Comparison of ENCODE assay signal across 17 cellular contexts in the genomic region with DNA sequence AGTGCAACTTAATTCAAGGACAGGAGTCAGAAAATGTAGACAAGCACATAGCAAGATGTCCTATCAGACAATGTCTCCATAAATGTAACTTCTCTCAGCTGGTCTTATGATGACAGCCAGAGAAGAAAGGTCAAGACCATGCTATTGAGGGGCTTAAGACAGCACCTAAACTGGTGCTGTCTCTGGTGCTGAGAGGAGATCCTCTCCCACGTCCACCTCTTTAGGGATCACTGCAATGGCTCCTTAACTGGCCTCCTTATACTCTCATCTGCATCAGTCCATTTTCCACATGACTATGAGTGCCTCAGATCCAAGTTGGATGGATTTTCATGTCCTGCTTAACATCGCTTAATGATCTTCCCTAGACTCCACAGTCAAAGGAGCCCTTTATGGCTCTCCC.
DNase-seq lines count a peak whose midpoint lies in the region; ATAC-seq, FAIRE-seq and TF ChIP-seq lines count a peak whose summit lies in the region.
"Had no signal": no experiment of that assay in that cellular context is flagged by ENCODE, and none has a peak within 500 bp of the region (broad histone marks: within the 10 kb centered on the region; RNA-seq: fewer than 3 reads in every experiment).

No MANE protein-coding gene starts in this region.

- no peak overlapping the region for H3K27ac Mint-ChIP-seq in stimulated activated effector memory CD8-positive, alpha-beta T cell treated with anti-CD3 and anti-CD28 coated beads, Interleukin-12 subunit alpha, Interleukin-12 subunit beta, amount 100 ng/mL, for 72 hours

- H3K4me3 ChIP-seq in NB4 (ENCODE audit: low read depth, low read length), result no peak overlapping the region
- H3K4me3 ChIP-seq in brain microvascular endothelial cell (ENCODE audit: low read depth, low read length), result no peak overlapping the region
- no peak overlapping the region for H3K4me3 ChIP-seq in foreskin fibroblast (ENCODE audit: low read depth in 1 of 2, low read length in 2 of 2)

- no peak overlapping the region for H3K27ac ChIP-seq in brain microvascular endothelial cell

- peak; percentile 64 for FAIRE-seq in H54 (lab: Jason Lieb, UNC)
- FAIRE-seq: D721Med had no signal

- in situ Hi-C loops in brain microvascular endothelial cell (cut with HindIII; ENCODE audit: low pct_ligation_motif_present, low sequenced_read_pairs), result no loop called here

- H3K36me3 Mint-ChIP-seq in stimulated activated effector memory CD8-positive, alpha-beta T cell treated with anti-CD3 and anti-CD28 coated beads, Interleukin-12 subunit alpha, Interleukin-12 subunit beta, amount 100 ng/mL, for 72 hours, result no peaks in the 10 kb centered on the region

- no peak overlapping the region for H3K4me3 Mint-ChIP-seq in stimulated activated effector memory CD8-positive, alpha-beta T cell treated with anti-CD3 and anti-CD28 coated beads, Interleukin-12 subunit alpha, Interleukin-12 subunit beta, amount 100 ng/mL, for 72 hours

- H3K4me1 Mint-ChIP-seq in stimulated activated effector memory CD8-positive, alpha-beta T cell treated with anti-CD3 and anti-CD28 coated beads, Interleukin-12 subunit alpha, Interleukin-12 subunit beta, amount 100 ng/mL, for 72 hours, result no peaks in the 10 kb centered on the region

- no peaks in the 10 kb centered on the region for H3K36me3 ChIP-seq in brain microvascular endothelial cell (replicated peaks)
- H3K36me3 ChIP-seq: BE2C had no signal

- TF ChIP-seq POLR2A in H54 (IDR thresholded peaks at IDR 0.05; ENCODE audit: low read depth, low read length) (no peak), NB4 (IDR thresholded peaks at IDR 0.05; ENCODE audit: extremely low read depth, insufficient read length) (no peak)

- no peak for DNase-seq in H54 (ENCODE audit: insufficient read length, low spot score)
- DNase-seq in NB4 (ENCODE audit: low read depth), result peak; percentile 11
- peak; percentile 26 for DNase-seq in iPS-NIHi11 (ENCODE audit: low spot score)
- DNase-seq in stimulated activated effector memory CD8-positive, alpha-beta T cell treated with anti-CD3 and anti-CD28 coated beads, Interleukin-12 subunit alpha, Interleukin-12 subunit beta, amount 100 ng/mL, for 72 hours (ENCODE audit: low spot score in 2 of 2), result no peak
- DNase-seq in brain microvascular endothelial cell, result no peak
- DNase-seq in foreskin fibroblast, result no peak
- DNase-seq: BE2C, KG1, NCI-H1092 treated with DMSO at 0.1 percent for 48 hours, NCI-H1436 treated with DMSO at 0.1 percent for 48 hours, NCI-H1930, NCI-H2227 treated with DMSO at 0.1 percent for 48 hours, NCI-H510A treated with DMSO at 0.1 percent for 48 hours, NCI-H774, Right ventricle myocardium superior had no signal

- no peaks in the 10 kb centered on the region for H3K27me3 ChIP-seq in brain microvascular endothelial cell (replicated peaks)

- peak; percentile 37 for ATAC-seq in stimulated activated effector memory CD8-positive, alpha-beta T cell treated with anti-CD3 and anti-CD28 coated beads, Interleukin-12 subunit alpha, Interleukin-12 subunit beta, amount 100 ng/mL, for 72 hours
- no peak for ATAC-seq in HG03378 (IDR thresholded peaks at IDR 0.05; ENCODE audit: unreplicated experiment)

- H3K9me3 Mint-ChIP-seq in stimulated activated effector memory CD8-positive, alpha-beta T cell treated with anti-CD3 and anti-CD28 coated beads, Interleukin-12 subunit alpha, Interleukin-12 subunit beta, amount 100 ng/mL, for 72 hours, result no peaks in the 10 kb centered on the region

- no peak for TF ChIP-seq CTCF in NB4 (IDR thresholded peaks at IDR 0.05; ENCODE audit: low read depth, low read length)
- TF ChIP-seq CTCF in brain microvascular endothelial cell (IDR thresholded peaks at IDR 0.05; ENCODE audit: low read depth, low read length, missing control alignments), result no peak
- TF ChIP-seq CTCF in foreskin fibroblast (IDR thresholded peaks at IDR 0.05; ENCODE audit: low read depth, low read length), result no peak

Comparison
In these comparisons a context has a peak if more than half of its experiments do, and no peak if none do; other contexts are left out.
1. DNase-seq: peak in NB4 (single experiment) and iPS-NIHi11 (single experiment); none in H54 (single experiment), stimulated activated effector memory CD8-positive, alpha-beta T cell treated with anti-CD3 and anti-CD28 coated beads, Interleukin-12 subunit alpha, Interleukin-12 subunit beta, amount 100 ng/mL, for 72 hours (0 of 2), brain microvascular endothelial cell (single experiment) and foreskin fibroblast (0 of 2).